32 cellular contexts compared by ENCODE assay signal in the genomic region with DNA sequence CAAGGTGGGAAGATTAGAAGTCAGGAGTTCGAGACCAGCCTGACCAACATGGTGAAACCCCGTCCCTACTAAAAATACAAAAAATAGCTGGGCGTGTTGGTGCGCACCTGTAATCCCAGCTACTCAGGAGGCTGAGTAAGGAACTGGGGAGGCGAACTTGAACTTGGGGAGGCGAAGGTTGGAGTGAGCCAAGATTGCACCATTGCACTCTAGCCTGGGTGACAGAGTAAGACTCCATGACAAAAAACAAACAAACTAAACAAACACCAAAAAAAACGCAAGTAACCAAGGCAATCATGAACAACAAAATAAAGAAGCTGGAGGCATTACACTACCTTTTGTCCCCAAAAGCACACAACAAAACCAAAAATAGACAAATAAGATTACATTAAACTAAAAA.
DNase-seq lines count a peak whose midpoint lies in the region; ATAC-seq, FAIRE-seq and TF ChIP-seq lines count a peak whose summit lies in the region.
"Had no signal": no experiment of that assay in that cellular context is flagged by ENCODE, and none has a peak within 500 bp of the region (broad histone marks: within the 10 kb centered on the region; RNA-seq: fewer than 3 reads in every experiment).

No MANE protein-coding gene starts in this region.

- H3K9ac ChIP-seq in HepG2 (ENCODE audit: insufficient read depth, low read depth, low read length): no peak overlapping the region
- H3K9ac ChIP-seq: BLaER1; BLaER1 treated with 17β-estradiol and CSF1 and Interleukin-3, amounts not matched to agents 10 nM and 100 nM had no signal

- H3K27me3 ChIP-seq in HepG2 (ENCODE audit: control insufficient read depth in 1 of 2, insufficient read depth in 2 of 2, low read length in 2 of 2): no peaks in the 10 kb centered on the region
- H3K27me3 ChIP-seq in right lobe of liver: no peaks in the 10 kb centered on the region
- no peaks in the 10 kb centered on the region for H3K27me3 ChIP-seq in spleen (replicated peaks in 1 of 7)
- H3K27me3 ChIP-seq: BE2C; BLaER1; BLaER1 treated with 17β-estradiol and CSF1 and Interleukin-3, amounts not matched to agents 10 nM and 100 nM had no signal

- TF ChIP-seq EP300 in HepG2 (IDR thresholded peaks at IDR 0.05; ENCODE audit: low read depth in 2 of 2, low read length in 2 of 2): no peak
- no peak for TF ChIP-seq EP300 in HepG2 (CRISPR knock-in tag; IDR thresholded peaks at IDR 0.05; ENCODE audit: borderline replicate concordance)

- H3K36me3 ChIP-seq in HepG2 (replicated peaks in 1 of 2; ENCODE audit: control insufficient read depth in 1 of 2, insufficient read depth in 2 of 2, low read length in 2 of 2) (no peaks in the 10 kb centered on the region), right lobe of liver (no peaks in the 10 kb centered on the region), spleen (no peaks in the 10 kb centered on the region)
- H3K36me3 ChIP-seq: BE2C; BLaER1; BLaER1 treated with 17β-estradiol and CSF1 and Interleukin-3, amounts not matched to agents 10 nM and 100 nM had no signal

- H3K4me1 ChIP-seq in HepG2 (ENCODE audit: insufficient read depth, low read length) (no peaks in the 10 kb centered on the region), right lobe of liver (no peaks in the 10 kb centered on the region), spleen (no peaks in the 10 kb centered on the region)
- H3K4me1 ChIP-seq: A549; BE2C; BLaER1; BLaER1 treated with 17β-estradiol and CSF1 and Interleukin-3, amounts not matched to agents 10 nM and 100 nM; Caco-2 had no signal

- H3K9me3 ChIP-seq in HepG2 (ENCODE audit: low read length) (no peaks in the 10 kb centered on the region), right lobe of liver (no peaks in the 10 kb centered on the region), spleen (peaks cover 0 to 27% (median 20%) of the 10 kb centered on the region in 8 donors)
- H3K9me3 ChIP-seq: A549; BE2C; BLaER1; BLaER1 treated with 17β-estradiol and CSF1 and Interleukin-3, amounts not matched to agents 10 nM and 100 nM; Caco-2 had no signal

- CTCF ChIA-PET in HepG2 (lab: Yijun Ruan, JAX; ENCODE audit: low intra/inter-chr PET ratio, low total read pairs): no interaction called here

- H4K20me1 ChIP-seq in HepG2 (ENCODE audit: insufficient read depth, low read length): no peaks in the 10 kb centered on the region
- H4K20me1 ChIP-seq: BLaER1; BLaER1 treated with 17β-estradiol and CSF1 and Interleukin-3, amounts not matched to agents 10 nM and 100 nM had no signal

- no peak overlapping the region for H3K27ac ChIP-seq in HepG2 (ENCODE audit: extremely low read length, insufficient read depth, low read length)
- H3K27ac ChIP-seq in right lobe of liver: no peak overlapping the region
- no peak overlapping the region for H3K27ac ChIP-seq in spleen
- H3K27ac ChIP-seq: 22Rv1; A549; BLaER1; BLaER1 treated with 17β-estradiol and CSF1 and Interleukin-3, amounts not matched to agents 10 nM and 100 nM; C4-2B had no signal

- in situ Hi-C loops in HepG2 (cut with HindIII; ENCODE audit: extremely low pct_ligation_motif_present, low pct_unique_long_range_greater_than_20kb): no loop called here

- TF ChIP-seq CTCF in HepG2 (CRISPR knock-in tag; IDR thresholded peaks at IDR 0.05): no peak
- TF ChIP-seq CTCF in right lobe of liver (IDR thresholded peaks at IDR 0.05): no peak
- TF ChIP-seq CTCF in spleen (IDR thresholded peaks at IDR 0.05 in 8 of 11, conservative IDR thresholded peaks at IDR 0.05 in 3 of 11): no peak

- DNase-seq in DMS53 (lab: John Stamatoyannopoulos, UW) (peak; percentile 28), DMS53 treated with DMSO at 0.1 percent for 48 hours (lab: John Stamatoyannopoulos, UW; ENCODE audit: unreplicated experiment) (no peak), HepG2 (ENCODE audit: low spot score) (peak; percentile 12), right lobe of liver (no peak), UCSD-AML1 (lab: John Stamatoyannopoulos, UW; ENCODE audit: unreplicated experiment) (peak; percentile 0), spleen (no peak)
- DNase-seq: 8988T; ACHN; AML-193; BE2C; C1 segment of cervical spinal cord; Caco-2; Calu3; CD4-positive, alpha-beta memory T cell; CD4-positive, alpha-beta T cell; CD4-positive, CD25-positive, alpha-beta regulatory T cell; CD8-positive, alpha-beta memory T cell; CD8-positive, alpha-beta T cell; COR-L47; DMS 273 treated with DMSO at 0.1 percent for 48 hours; DMS153; DMS79; DMS79 treated with DMSO at 0.1 percent for 48 hours; DND-41; EL had no signal

- H3K4me3 ChIP-seq in HepG2 (replicated peaks in 1 of 3; ENCODE audit: insufficient read depth in 1 of 3, low read depth in 2 of 3, low read length in 3 of 3): no peak overlapping the region
- no peak overlapping the region for H3K4me3 ChIP-seq in right lobe of liver
- H3K4me3 ChIP-seq in spleen: no peak overlapping the region
- H3K4me3 ChIP-seq: A549; BLaER1; BLaER1 treated with 17β-estradiol and CSF1 and Interleukin-3, amounts not matched to agents 10 nM and 100 nM had no signal

- H3K79me2 ChIP-seq in HepG2 (ENCODE audit: insufficient read depth, low read length): no peaks in the 10 kb centered on the region

- FAIRE-seq in HepG2 (lab: Jason Lieb, UNC): no peak
- FAIRE-seq: A204.1, A549, D721Med had no signal

- no peak for ATAC-seq in HepG2
- ATAC-seq in right lobe of liver: no peak
- ATAC-seq: A549; CD8-positive, alpha-beta T cell had no signal

- BruUV-seq in HepG2 (replicated peaks; lab: Mats Ljungman, UMichigan): no TSS peak

- no peak for TF ChIP-seq POLR2A in HepG2 (IDR thresholded peaks at IDR 0.05; ENCODE audit: insufficient read depth in 1 of 2, low read depth in 2 of 2, low read length in 2 of 2)
- no peak for TF ChIP-seq POLR2A in right lobe of liver (IDR thresholded peaks at IDR 0.05)
- TF ChIP-seq POLR2A in spleen (IDR thresholded peaks at IDR 0.05): no peak

- POLR2A ChIA-PET in HepG2 (lab: Yijun Ruan, JAX): no interaction called here

- 63% methylated on average over 7 of the region's 7 CpGs for WGBS in HepG2 (ENCODE audit: low lambda C conversion rate)
- 52% methylated on average over 5 of the region's 7 CpGs for WGBS in right lobe of liver (ENCODE audit: insufficient coverage, low coverage, low lambda C conversion rate, missing lambda C conversion rate)
- 83 to 91% (median 90%) methylated on average over 7 of the region's 7 CpGs for WGBS in spleen, 5 donors

- no peak for TF ChIP-seq RAD21 in HepG2 (CRISPR knock-in tag; IDR thresholded peaks at IDR 0.05)

- H2AFZ ChIP-seq in HepG2 (ENCODE audit: low read length): no peak overlapping the region

- no peak overlapping the region for H3K4me2 ChIP-seq in HepG2 (ENCODE audit: low read depth, low read length)
- H3K4me2 ChIP-seq: A549; BLaER1; BLaER1 treated with 17β-estradiol and CSF1 and Interleukin-3, amounts not matched to agents 10 nM and 100 nM had no signal

- intact Hi-C loops in HepG2 (cut with micrococcal nuclease; ENCODE audit: unreplicated experiment) (no loop called here), right lobe of liver (cut with DNase I) (no loop called here), spleen (cut with DNase I; ENCODE audit: low total_unique reads) (no loop called here)

TF ChIP-seq in HepG2, 621 proteins besides CTCF, POLR2A, EP300 and RAD21:
- TF ChIP-seq CEBPB (IDR thresholded peaks at IDR 0.05; ENCODE audit: borderline replicate concordance, low read depth, low read length): peak; percentile 65; the same call in 1 of the 2 replicates
- TF ChIP-seq, protein P1, sequence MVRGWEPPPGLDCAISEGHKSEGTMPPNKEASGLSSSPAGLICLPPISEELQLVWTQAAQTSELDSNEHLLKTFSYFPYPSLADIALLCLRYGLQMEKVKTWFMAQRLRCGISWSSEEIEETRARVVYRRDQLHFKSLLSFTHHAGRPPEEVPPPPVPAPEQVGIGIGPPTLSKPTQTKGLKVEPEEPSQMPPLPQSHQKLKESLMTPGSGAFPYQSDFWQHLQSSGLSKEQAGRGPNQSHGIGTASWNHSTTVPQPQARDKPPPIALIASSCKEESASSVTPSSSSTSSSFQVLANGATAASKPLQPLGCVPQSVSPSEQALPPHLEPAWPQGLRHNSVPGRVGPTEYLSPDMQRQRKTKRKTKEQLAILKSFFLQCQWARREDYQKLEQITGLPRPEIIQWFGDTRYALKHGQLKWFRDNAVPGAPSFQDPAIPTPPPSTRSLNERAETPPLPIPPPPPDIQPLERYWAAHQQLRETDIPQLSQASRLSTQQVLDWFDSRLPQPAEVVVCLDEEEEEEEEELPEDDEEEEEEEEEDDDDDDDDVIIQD (CRISPR knock-in tag; IDR thresholded peaks at IDR 0.05; ENCODE audit: low read depth): peak; percentile 32; the same call in 1 of the 2 replicates
- TF ChIP-seq ZMYM2 (CRISPR knock-in tag; IDR thresholded peaks at IDR 0.05): no peak
- peak; percentile 38; the same call in 1 of the 2 replicates for TF ChIP-seq FOXP1 (IDR thresholded peaks at IDR 0.05)
- no peak; the same call in 1 of the 2 replicates for TF ChIP-seq FOXP1 (CRISPR knock-in tag; IDR thresholded peaks at IDR 0.05)
- TF ChIP-seq RFX1 (IDR thresholded peaks at IDR 0.05): peak; percentile 56
- no peak for TF ChIP-seq HNRNPL (IDR thresholded peaks at IDR 0.05; ENCODE audit: low read depth, low read length)
- 0 out of 2 replicates have a peak, but pooled peaks have one; percentile 12 for TF ChIP-seq ATF7 (IDR thresholded peaks at IDR 0.05)
- TF ChIP-seq ATF7 (CRISPR knock-in tag; IDR thresholded peaks at IDR 0.05): no peak
- TF ChIP-seq SKI (IDR thresholded peaks at IDR 0.05; ENCODE audit: partially characterized antibody): peak; percentile 27
- no peak for TF ChIP-seq DPF2 (CRISPR knock-in tag; IDR thresholded peaks at IDR 0.05; ENCODE audit: borderline replicate concordance, low read depth)
- no peak for TF ChIP-seq ZMAT3 (CRISPR knock-in tag; conservative IDR thresholded peaks at IDR 0.05)

Comparison
In these comparisons a context has a peak if more than half of its experiments do, and no peak if none do; other contexts are left out.
1. DNase-seq: peak in DMS53 (single experiment), HepG2 (single experiment) and UCSD-AML1 (single experiment); none in DMS53 treated with DMSO at 0.1 percent for 48 hours (single experiment), right lobe of liver (0 of 3) and spleen (single experiment).